Comparison of ENCODE assay signal across 1 cellular context in genomic region chr12:110579889-110580253, GRCh38.
A peak's percentile ranks its signal among the peaks of the same experiment; 100 is the strongest.
TF ChIP-seq lines count a peak whose summit lies in the region.

No MANE protein-coding gene starts in this region.

TF ChIP-seq in GM12878, 131 proteins besides CTCF, POLR2A, EP300 and RAD21:
- TF ChIP-seq PML (IDR thresholded peaks at IDR 0.05; ENCODE audit: low read length) (no peak), NKRF (conservative IDR thresholded peaks at IDR 0.05) (no peak), EGR1 (IDR thresholded peaks at IDR 0.05; ENCODE audit: borderline replicate concordance in 1 of 2, low read depth in 2 of 2, low read length in 2 of 2) (no peak), ASH2L (IDR thresholded peaks at IDR 0.05; ENCODE audit: borderline replicate concordance, low read depth) (no peak), EED (IDR thresholded peaks at IDR 0.05; ENCODE audit: low read depth) (no peak), CHD1 (IDR thresholded peaks at IDR 0.05; ENCODE audit: low read depth, low read length) (no peak), TBL1XR1 (IDR thresholded peaks at IDR 0.05; ENCODE audit: low read depth, low read length) (no peak), TCF12 (IDR thresholded peaks at IDR 0.05; ENCODE audit: low read depth, low read length) (no peak), ZBED1 (IDR thresholded peaks at IDR 0.05; ENCODE audit: borderline replicate concordance) (no peak), NFIC (IDR thresholded peaks at IDR 0.05; ENCODE audit: low read depth, low read length) (no peak), HDGF (IDR thresholded peaks at IDR 0.05) (peak; percentile 17), POLR2AphosphoS2 (IDR thresholded peaks at IDR 0.05; ENCODE audit: low read depth, low read length) (no peak), YBX1 (IDR thresholded peaks at IDR 0.05) (no peak), MXI1 (IDR thresholded peaks at IDR 0.05; ENCODE audit: low read depth, low read length) (no peak), CHD4 (IDR thresholded peaks at IDR 0.05) (no peak), SIX5 (IDR thresholded peaks at IDR 0.05; ENCODE audit: low read depth, low read length, severe bottlenecking) (no peak), MTA2 (IDR thresholded peaks at IDR 0.05; ENCODE audit: low read depth) (no peak), HDAC2 (IDR thresholded peaks at IDR 0.05) (no peak), ELK1 (IDR thresholded peaks at IDR 0.05; ENCODE audit: low read depth, low read length) (no peak), SREBF2 (IDR thresholded peaks at IDR 0.05; ENCODE audit: low read length) (no peak), YY1 (IDR thresholded peaks at IDR 0.05; ENCODE audit: low read depth, low read length) (peak; percentile 27; the same call in 1 of the 2 replicates), ZBTB11 (CRISPR knock-in tag; IDR thresholded peaks at IDR 0.05) (no peak), MAX (IDR thresholded peaks at IDR 0.05; ENCODE audit: low read depth, low read length) (no peak), BCL11A (IDR thresholded peaks at IDR 0.05; ENCODE audit: low read depth, low read length) (no peak), RUNX3 (IDR thresholded peaks at IDR 0.05; ENCODE audit: low read length) (0 out of 2 replicates have a peak, but pooled peaks have one; percentile 4), BMI1 (IDR thresholded peaks at IDR 0.05; ENCODE audit: borderline replicate concordance) (no peak), CEBPZ (IDR thresholded peaks at IDR 0.05; ENCODE audit: low read depth, low read length) (no peak), SRF (IDR thresholded peaks at IDR 0.05; ENCODE audit: low read depth in 2 of 2, low read length in 2 of 2) (no peak), USF2 (IDR thresholded peaks at IDR 0.05; ENCODE audit: borderline replicate concordance, low read depth, low read length) (no peak), TARDBP (IDR thresholded peaks at IDR 0.05; ENCODE audit: borderline replicate concordance) (no peak), IKZF1 (conservative IDR thresholded peaks at IDR 0.05) (no peak), TAF1 (IDR thresholded peaks at IDR 0.05; ENCODE audit: borderline replicate concordance, low read depth, low read length) (no peak), POU2F2 (IDR thresholded peaks at IDR 0.05; ENCODE audit: borderline replicate concordance, low read depth, low read length) (no peak), NBN (IDR thresholded peaks at IDR 0.05) (peak; percentile 64; the same call in 1 of the 2 replicates), MLLT1 (IDR thresholded peaks at IDR 0.05) (peak; percentile 83), BACH1 (IDR thresholded peaks at IDR 0.05; ENCODE audit: borderline replicate concordance) (no peak), NR2C1 (IDR thresholded peaks at IDR 0.05) (no peak), HDAC6 (IDR thresholded peaks at IDR 0.05; ENCODE audit: unreplicated experiment) (no peak), JUND (IDR thresholded peaks at IDR 0.05; ENCODE audit: low read depth, low read length) (no peak), IRF4 (IDR thresholded peaks at IDR 0.05; ENCODE audit: low read depth, low read length) (no peak), ZZZ3 (IDR thresholded peaks at IDR 0.05; ENCODE audit: control insufficient read depth, insufficient read length, low read depth) (no peak), ZNF384 (IDR thresholded peaks at IDR 0.05; ENCODE audit: borderline replicate concordance, low read depth, low read length) (peak; percentile 38; the same call in 1 of the 2 replicates), SUZ12 (IDR thresholded peaks at IDR 0.05; ENCODE audit: unreplicated experiment) (no peak), SIN3A (IDR thresholded peaks at IDR 0.05; ENCODE audit: low read depth, low read length) (no peak)
